Comparison of ENCODE assay signal across 8 cellular contexts in the genomic region with DNA sequence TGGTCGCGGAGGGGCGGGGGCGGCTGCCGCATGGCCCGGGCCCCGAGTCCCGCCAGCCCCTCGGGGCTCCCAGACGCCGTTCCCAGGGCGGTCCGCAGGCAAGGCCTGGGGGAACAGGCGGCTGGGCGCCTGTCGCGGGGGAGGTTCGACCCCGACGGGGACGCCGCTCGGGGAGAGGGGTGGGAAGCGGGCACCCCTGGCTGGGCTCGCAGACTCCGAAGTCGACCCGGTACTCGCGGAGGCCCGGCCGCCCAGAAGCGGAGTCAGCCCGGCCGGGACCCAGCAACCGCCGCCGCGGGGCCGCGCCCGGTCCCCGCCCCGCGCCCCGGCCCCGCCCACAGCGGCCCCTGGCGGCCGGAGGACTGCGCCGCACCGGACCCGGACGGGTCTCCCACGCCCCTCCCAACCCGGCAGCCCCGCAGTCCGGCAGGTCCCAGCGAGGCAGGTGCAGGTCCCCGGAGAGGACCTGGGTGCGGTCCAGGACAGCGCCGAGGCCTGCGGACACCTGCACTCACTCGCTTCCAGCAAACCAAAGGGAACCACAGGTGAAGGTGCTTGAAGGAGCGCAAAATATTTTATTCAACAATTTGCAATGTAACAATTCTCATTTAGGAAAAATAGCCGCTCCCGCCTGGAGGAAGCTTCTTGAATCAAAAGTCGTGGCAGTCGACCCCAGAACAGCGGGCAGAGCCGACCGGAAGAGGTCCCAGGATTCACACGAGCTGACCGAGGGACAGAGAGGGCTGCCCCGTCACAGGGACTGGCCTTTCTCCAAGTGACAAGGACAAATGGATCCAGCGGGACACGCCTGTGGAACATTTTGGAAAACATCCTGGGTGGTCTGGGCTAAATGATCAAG. TPM values are rescaled to one million over a fixed set of nuclear protein-coding genes. Genes with fewer than 3 reads are reported as not detected.
DNase-seq lines count a peak whose midpoint lies in the region; ATAC-seq, FAIRE-seq and TF ChIP-seq lines count a peak whose summit lies in the region.

TSS of gene INPP5E (minus strand) at position 296 of the 859 bp plus-strand sequence. CDS start 426 bp downstream, outside the sequence.

- H4K20me1 ChIP-seq in HepG2 (ENCODE audit: insufficient read depth, low read length), result peaks cover 7% of the 10 kb centered on the region; the same call in 1 of the 2 replicates

- peaks cover 46% of the 10 kb centered on the region for H3K4me1 ChIP-seq in HepG2 (ENCODE audit: insufficient read depth, low read length)

- H3K36me3 Mint-ChIP-seq in activated CD4-positive, alpha-beta T cell treated with anti-CD3 and anti-CD28 coated beads, Interleukin-2, amount 10 ng/mL, durations not matched to agents 24 days and 14 days (ENCODE audit: low read depth), result peaks cover 37% of the 10 kb centered on the region

- BruUV-seq in HepG2 (replicated peaks; lab: Mats Ljungman, UMichigan), result no TSS peak

- no peak within 1 kb of the TSS for H3K27ac Mint-ChIP-seq in activated CD4-positive, alpha-beta T cell treated with anti-CD3 and anti-CD28 coated beads, Interleukin-2, amount 10 ng/mL, durations not matched to agents 24 days and 14 days

- H3K9ac ChIP-seq in HepG2 (ENCODE audit: insufficient read depth, low read depth, low read length), result peak within 1 kb of the TSS; percentile 85

- peak; percentile 62 for DNase-seq in NCI-H146 (lab: John Stamatoyannopoulos, UW)
- DNase-seq in NCI-H146 treated with DMSO at 0.1 percent for 48 hours (lab: John Stamatoyannopoulos, UW; ENCODE audit: unreplicated experiment), result no peak
- peak; percentile 27 for DNase-seq in NCI-H2107 treated with DMSO at 0.1 percent for 48 hours (lab: John Stamatoyannopoulos, UW; ENCODE audit: unreplicated experiment)
- peak; percentile 98 for DNase-seq in activated CD4-positive, alpha-beta T cell treated with anti-CD3 and anti-CD28 coated beads, Interleukin-2, amount 10 ng/mL, durations not matched to agents 24 days and 14 days
- peak; percentile 30 for DNase-seq in dedifferentiated amniotic fluid mesenchymal stem cell (ENCODE audit: extremely low spot score)
- DNase-seq in HepG2 (ENCODE audit: low spot score), result peak; percentile 16
- DNase-seq in stimulated activated CD4-positive, alpha-beta T cell treated with anti-CD3 and anti-CD28 coated beads, Interleukin-4, amount 100 ng/mL, for 1 hour, result peak; percentile 88

- peak in 1 of 2 experiments; percentile 54; a peak in 2 of 4 replicates for TF ChIP-seq POLR2A in HepG2 (IDR thresholded peaks at IDR 0.05; ENCODE audit: insufficient read depth in 1 of 2, low read depth in 2 of 2, low read length in 2 of 2)

- FAIRE-seq in HepG2 (lab: Jason Lieb, UNC), result no peak

- peak within 1 kb of the TSS; percentile 85 for H3K4me3 Mint-ChIP-seq in activated CD4-positive, alpha-beta T cell treated with anti-CD3 and anti-CD28 coated beads, Interleukin-2, amount 10 ng/mL, durations not matched to agents 24 days and 14 days

- no peaks in the 10 kb centered on the region for H3K9me3 ChIP-seq in HepG2 (ENCODE audit: low read length)

- H2AFZ ChIP-seq in HepG2 (ENCODE audit: low read length), result no peak within 1 kb of the TSS

- H3K4me2 ChIP-seq in HepG2 (ENCODE audit: low read depth, low read length), result peak within 1 kb of the TSS; percentile 84

- peak within 1 kb of the TSS; percentile 59 for H3K27ac ChIP-seq in HepG2 (ENCODE audit: extremely low read length, insufficient read depth, low read length)

- ATAC-seq in HG02759 (IDR thresholded peaks at IDR 0.05; ENCODE audit: unreplicated experiment) (peak; percentile 73), HepG2 (peak; percentile 74)

- no peaks in the 10 kb centered on the region for H3K9me3 Mint-ChIP-seq in activated CD4-positive, alpha-beta T cell treated with anti-CD3 and anti-CD28 coated beads, Interleukin-2, amount 10 ng/mL, durations not matched to agents 24 days and 14 days

- 60% methylated on average over 19 of the region's 79 CpGs for WGBS in HepG2 (ENCODE audit: low lambda C conversion rate)

- POLR2A ChIA-PET in HepG2 (lab: Yijun Ruan, JAX), result no interaction called here

- CTCF ChIA-PET in HepG2 (lab: Yijun Ruan, JAX; ENCODE audit: low intra/inter-chr PET ratio, low total read pairs), result no interaction called here

- TF ChIP-seq CTCF in HepG2 (CRISPR knock-in tag; IDR thresholded peaks at IDR 0.05), result peak; percentile 70

- in situ Hi-C loops in HepG2 (cut with HindIII; ENCODE audit: extremely low pct_ligation_motif_present, low pct_unique_long_range_greater_than_20kb), result loop anchor here (5.0 kb wide), 1 partner anchor 38 kb away; no protein-coding TSS in a partner anchor

- intact Hi-C loops in activated CD4-positive, alpha-beta T cell treated with anti-CD3 and anti-CD28 coated beads, Interleukin-2, amount 10 ng/mL, durations not matched to agents 24 days and 14 days (cut with micrococcal nuclease), result loop anchor here (2.0 kb wide), 1 partner anchor 29 kb away; the partner anchor contains the start of genes ENTR1 and PMPCA
- intact Hi-C loops in HepG2 (cut with micrococcal nuclease; ENCODE audit: unreplicated experiment), result no loop called here

- H3K27me3 Mint-ChIP-seq in activated CD4-positive, alpha-beta T cell treated with anti-CD3 and anti-CD28 coated beads, Interleukin-2, amount 10 ng/mL, durations not matched to agents 24 days and 14 days, result no peaks in the 10 kb centered on the region

- peaks cover 26% of the 10 kb centered on the region for H3K79me2 ChIP-seq in HepG2 (ENCODE audit: insufficient read depth, low read length)

- peak within 1 kb of the TSS; percentile 89 to 92 (median 89) for H3K4me3 ChIP-seq in HepG2 (replicated peaks in 1 of 3; ENCODE audit: insufficient read depth in 1 of 3, low read depth in 2 of 3, low read length in 3 of 3)

- H3K36me3 ChIP-seq in HepG2 (replicated peaks in 1 of 2; ENCODE audit: control insufficient read depth in 1 of 2, insufficient read depth in 2 of 2, low read length in 2 of 2), result peaks cover 10 to 33% of the 10 kb centered on the region in 2 experiments; a peak in 4 of 5 replicates

- TF ChIP-seq EP300 in HepG2 (IDR thresholded peaks at IDR 0.05; ENCODE audit: low read depth in 2 of 2, low read length in 2 of 2) (no peak), HepG2 (CRISPR knock-in tag; IDR thresholded peaks at IDR 0.05; ENCODE audit: borderline replicate concordance) (no peak)

- H3K4me1 Mint-ChIP-seq in activated CD4-positive, alpha-beta T cell treated with anti-CD3 and anti-CD28 coated beads, Interleukin-2, amount 10 ng/mL, durations not matched to agents 24 days and 14 days, result peaks cover 24% of the 10 kb centered on the region

- TF ChIP-seq RAD21 in HepG2 (CRISPR knock-in tag; IDR thresholded peaks at IDR 0.05), result peak; percentile 8; the same call in 1 of the 2 replicates

- H3K27me3 ChIP-seq in HepG2 (ENCODE audit: control insufficient read depth in 1 of 2, insufficient read depth in 2 of 2, low read length in 2 of 2), result no peaks in the 10 kb centered on the region; a peak in 1 of 5 replicates

TF ChIP-seq in HepG2, 621 proteins besides CTCF, POLR2A, EP300 and RAD21 (continues in another document):
- TF ChIP-seq CC2D1A (CRISPR knock-in tag; IDR thresholded peaks at IDR 0.05), result no peak
- no peak for TF ChIP-seq SIX4 (CRISPR knock-in tag; IDR thresholded peaks at IDR 0.05)
- no peak for TF ChIP-seq CBX5 (CRISPR knock-in tag; IDR thresholded peaks at IDR 0.05; ENCODE audit: borderline replicate concordance)
- peak; percentile 17; the same call in 1 of the 2 replicates for TF ChIP-seq ZNF558 (CRISPR knock-in tag; IDR thresholded peaks at IDR 0.05; ENCODE audit: borderline replicate concordance)
- no peak for TF ChIP-seq ZUFSP (CRISPR knock-in tag; IDR thresholded peaks at IDR 0.05; ENCODE audit: borderline replicate concordance)
- TF ChIP-seq CHD2 (IDR thresholded peaks at IDR 0.05; ENCODE audit: low read depth, low read length), result no peak
- 0 out of 2 replicates have a peak, but pooled peaks have one; percentile 11 for TF ChIP-seq SNAI1 (CRISPR knock-in tag; IDR thresholded peaks at IDR 0.05; ENCODE audit: borderline replicate concordance)

RNA-seq across cellular contexts. Expression of gene INPP5E, which starts in this region (rescaled TPM):
- total RNA-seq in activated CD4-positive, alpha-beta T cell treated with anti-CD3 and anti-CD28 coated beads, Interleukin-2, amount 10 ng/mL, durations not matched to agents 24 days and 14 days, result 19.6 and 20.6 TPM in 2 replicates
- total RNA-seq in HepG2 (2016; rRNA removed; fragmentation: Illumina TruSeq; extraction: Trizol), result 3.0 and 5.5 TPM in 2 replicates
- 0.91 and 1.3 TPM in 2 replicates for total RNA-seq in HepG2 (2016; cell fraction: cytosol; rRNA removed; fragmentation: Illumina TruSeq; extraction: Trizol; ENCODE audit: low read depth)
- total RNA-seq in HepG2 (2016; cell fraction: insoluble cytoplasmic fraction; rRNA removed; fragmentation: Illumina TruSeq; extraction: Trizol), result 2.7 and 5.4 TPM in 2 replicates
- 3.3 and 3.4 TPM in 2 replicates for total RNA-seq in HepG2 (2016; cell fraction: membrane; rRNA removed; fragmentation: Illumina TruSeq; extraction: Trizol)
- 5.6 and 6.0 TPM in 2 replicates for total RNA-seq in HepG2 (2016; cell fraction: nucleus; rRNA removed; fragmentation: Illumina TruSeq; extraction: Trizol)
- 5.5 and 7.5 TPM in 2 replicates for polyA plus RNA-seq in HepG2 (2011; rRNA removed)
- polyA plus RNA-seq in HepG2 (2011; cell fraction: cytosol; rRNA removed), result 3.2 and 4.1 TPM in 2 replicates
- polyA plus RNA-seq in HepG2 (2011; cell fraction: nucleus; rRNA removed), result 45.5 and 51.1 TPM in 2 replicates
- polyA plus RNA-seq in HepG2 (2012), result 3.7 and 5.4 TPM in 2 replicates
- polyA plus RNA-seq in HepG2 (2016; cell fraction: cytosol; fragmentation: Illumina TruSeq; extraction: Trizol; ENCODE audit: low read depth), result 0.89 and 1.0 TPM in 2 replicates
- 4.0 and 5.3 TPM in 2 replicates for polyA plus RNA-seq in HepG2 (2016; cell fraction: insoluble cytoplasmic fraction; fragmentation: Illumina TruSeq; extraction: Trizol; ENCODE audit: low read depth)
- 2.6 and 3.1 TPM in 2 replicates for polyA plus RNA-seq in HepG2 (2016; cell fraction: membrane; fragmentation: Illumina TruSeq; extraction: Trizol; ENCODE audit: low read depth)
- 22.1 and 22.8 TPM in 2 replicates for polyA plus RNA-seq in HepG2 (2016; cell fraction: nucleus; fragmentation: Illumina TruSeq; extraction: Trizol; ENCODE audit: insufficient read depth, low read depth)
- 5.4 and 5.9 TPM in 2 replicates for polyA minus RNA-seq in HepG2 (2011; rRNA and poly(A)+ RNA removed; ENCODE audit: low replicate concordance)
- polyA minus RNA-seq in HepG2 (2011; cell fraction: cytosol; rRNA and poly(A)+ RNA removed), result 2.7 and 3.1 TPM in 2 replicates
- 5.8 and 7.5 TPM in 2 replicates for polyA minus RNA-seq in HepG2 (2011; cell fraction: nucleus; rRNA and poly(A)+ RNA removed)
